ENCODE assay signal across 1 cellular context in genomic region chr3:39176025-39176714, GRCh38.
TF ChIP-seq lines count a peak whose summit lies in the region.

No MANE protein-coding gene starts in this region.

TF ChIP-seq in HCT116, 20 proteins besides CTCF, POLR2A, EP300 and RAD21 (continued from another document):
- TF ChIP-seq REST (IDR thresholded peaks at IDR 0.05; ENCODE audit: low read depth) = no peak
- no peak for TF ChIP-seq POLR2AphosphoS5 (IDR thresholded peaks at IDR 0.05; ENCODE audit: low read depth, low read length)
- no peak for TF ChIP-seq EZH2 (IDR thresholded peaks at IDR 0.05)
- TF ChIP-seq SIN3A (IDR thresholded peaks at IDR 0.05; ENCODE audit: low read depth) = no peak
- TF ChIP-seq MAX (IDR thresholded peaks at IDR 0.05) = no peak
- no peak for TF ChIP-seq SRF (IDR thresholded peaks at IDR 0.05; ENCODE audit: low read depth)
- no peak for TF ChIP-seq FOSL1 (IDR thresholded peaks at IDR 0.05; ENCODE audit: low read depth)
- TF ChIP-seq TCF7L2 (IDR thresholded peaks at IDR 0.05; ENCODE audit: borderline replicate concordance, extremely low read depth, insufficient read depth, insufficient read length) = no peak
TF ChIP-seq in HCT116: peak in this region for 0.
